ENCODE assay signal across 8 cellular contexts in genomic region chr14:71320734-71321555, GRCh38. TPM values are rescaled to one million over a fixed set of nuclear protein-coding genes. Genes with fewer than 3 reads are reported as not detected.
DNase-seq lines count a peak whose midpoint lies in the region; ATAC-seq and TF ChIP-seq lines count a peak whose summit lies in the region.

No MANE protein-coding gene starts in this region.

- H3K79me1 ChIP-seq in H9 (ENCODE audit: insufficient read depth, low read depth, low read length, poor library complexity, severe bottlenecking), result no peaks in the 10 kb centered on the region

- peak overlapping the region; percentile 92 to 93 for H3K4me3 Mint-ChIP-seq in H9
- peak overlapping the region; percentile 88 for H3K4me3 Mint-ChIP-seq in activated CD4-positive, alpha-beta memory T cell treated with anti-CD3 and anti-CD28 coated beads for 36 hours

- H2AK5ac ChIP-seq in H9 (ENCODE audit: insufficient read length, low read length), result no peak overlapping the region

- peak overlapping the region; percentile 62 for H2BK120ac ChIP-seq in H9 (ENCODE audit: low read depth, low read length, poor library complexity, severe bottlenecking)

- peak; percentile 5 for TF ChIP-seq CTCF in GM10266 (IDR thresholded peaks at IDR 0.05; ENCODE audit: control insufficient read depth, insufficient read depth, low read depth, missing control alignments)
- no peak for TF ChIP-seq CTCF in H9 (conservative IDR thresholded peaks at IDR 0.05)
- TF ChIP-seq CTCF in lower lobe of right lung (IDR thresholded peaks at IDR 0.05), result no peak

- peaks cover 10% of the 10 kb centered on the region for H3K23me2 ChIP-seq in H9 (ENCODE audit: insufficient read length, low read depth, low read length, poor library complexity, severe bottlenecking)

- CTCF ChIA-PET in activated CD4-positive, alpha-beta memory T cell treated with anti-CD3 and anti-CD28 coated beads for 36 hours (lab: Charles Lee), result interaction anchor here (0.7 to 2.4 kb wide), 11 partner anchors 13 to 432 kb away, joined by 3 to 11 read pairs (median 4); no protein-coding TSS in a partner anchor

- H3K9me3 ChIP-seq in H9 (ENCODE audit: control insufficient read depth, low read depth, low read length), result no peaks in the 10 kb centered on the region
- H3K9me3 ChIP-seq in lower lobe of right lung, result no peaks in the 10 kb centered on the region

- no peak overlapping the region for H4K8ac ChIP-seq in H9 (replicated peaks; ENCODE audit: insufficient read length, low read depth, low read length)

- peaks cover 10% of the 10 kb centered on the region; the same call in 1 of the 2 replicates for H3K79me2 ChIP-seq in H9 (ENCODE audit: insufficient read depth, low read length)

- H3K56ac ChIP-seq in H9 (ENCODE audit: insufficient read length, low read depth, low read length), result no peak overlapping the region

- H3K4ac ChIP-seq in H9 (ENCODE audit: low read depth, low read length), result no peak overlapping the region

- H4K91ac ChIP-seq in H9 (ENCODE audit: insufficient read length, low read depth, low read length), result no peak overlapping the region

- H2BK5ac ChIP-seq in H9 (ENCODE audit: insufficient read length, low read length), result no peak overlapping the region

- POLR2A ChIA-PET in activated CD4-positive, alpha-beta memory T cell treated with anti-CD3 and anti-CD28 coated beads for 36 hours (lab: Charles Lee), result interaction anchor here (0.7 to 3.4 kb wide), 13 partner anchors 10 to 271 kb away, joined by 3 to 14 read pairs (median 6); no protein-coding TSS in a partner anchor

- no peaks in the 10 kb centered on the region; the same call in 1 of the 2 replicates for H3K27me3 Mint-ChIP-seq in H9 (ENCODE audit: low read depth)
- no peaks in the 10 kb centered on the region for H3K27me3 Mint-ChIP-seq in activated CD4-positive, alpha-beta memory T cell treated with anti-CD3 and anti-CD28 coated beads for 36 hours

- peaks cover 0 to 1% (median 0%) of the 10 kb centered on the region in 3 experiments; a peak in 2 of 7 replicates for H3K36me3 Mint-ChIP-seq in H9 (ENCODE audit: insufficient read depth in 1 of 3, low read depth in 3 of 3)
- H3K36me3 Mint-ChIP-seq in activated CD4-positive, alpha-beta memory T cell treated with anti-CD3 and anti-CD28 coated beads for 36 hours, result no peaks in the 10 kb centered on the region

- no peak overlapping the region for H3K27ac ChIP-seq in H9 (ENCODE audit: insufficient read length, low read depth, low read length)
- H3K27ac ChIP-seq in lower lobe of right lung, result peak overlapping the region; percentile 98

- peaks cover 42 to 46% of the 10 kb centered on the region in 2 experiments for H3K4me1 Mint-ChIP-seq in H9
- H3K4me1 Mint-ChIP-seq in activated CD4-positive, alpha-beta memory T cell treated with anti-CD3 and anti-CD28 coated beads for 36 hours (ENCODE audit: low read depth), result peaks cover 45% of the 10 kb centered on the region

- no peak overlapping the region for H3K23ac ChIP-seq in H9 (ENCODE audit: insufficient read length, low read depth, low read length)

- ATAC-seq in lower lobe of right lung, result peak; percentile 90 to 91

- H3K18ac ChIP-seq in H9 (ENCODE audit: insufficient read length, low read depth, low read length), result peak overlapping the region; percentile 95

- DNase-seq in GM10266 (ENCODE audit: extremely low spot score) (peak; percentile 64), H9 (peak; percentile 49), NCI-H1105 treated with DMSO at 0.1 percent for 48 hours (lab: John Stamatoyannopoulos, UW) (peak; percentile 50), ecto neural progenitor cell (ENCODE audit: low spot score) (peak; percentile 80), lower lobe of right lung (peak; percentile 81), MV-4-11 (lab: John Stamatoyannopoulos, UW) (no peak)
- DNase-seq in activated CD4-positive, alpha-beta memory T cell treated with anti-CD3 and anti-CD28 coated beads for 36 hours, result peak; percentile 65
- DNase-seq in stimulated activated CD4-positive, alpha-beta T cell treated with anti-CD3 and anti-CD28 coated beads, TNF-alpha, amount 100 ng/mL, for 1 hour (ENCODE audit: low read depth in 3 of 3, low spot score in 1 of 3), result peak in 2 of 3 donors; percentile 27 to 45

- H3K9me3 Mint-ChIP-seq in H9, result no peaks in the 10 kb centered on the region; a peak in 1 of 5 replicates
- H3K9me3 Mint-ChIP-seq in activated CD4-positive, alpha-beta memory T cell treated with anti-CD3 and anti-CD28 coated beads for 36 hours, result no peaks in the 10 kb centered on the region

- H3K27me3 ChIP-seq in H9 (ENCODE audit: insufficient read depth, low read length), result no peaks in the 10 kb centered on the region
- no peaks in the 10 kb centered on the region for H3K27me3 ChIP-seq in lower lobe of right lung (ENCODE audit: low read depth)

- H4K20me1 ChIP-seq in H9 (ENCODE audit: control insufficient read depth, insufficient read depth, insufficient read length), result no peaks in the 10 kb centered on the region

- H3K4me3 ChIP-seq in lower lobe of right lung, result peak overlapping the region; percentile 88

- H3T11ph ChIP-seq in H9 (ENCODE audit: low read length), result no peak overlapping the region

- H3K4me1 ChIP-seq in H9 (ENCODE audit: insufficient read depth, low read length) (peaks cover 15% of the 10 kb centered on the region), lower lobe of right lung (peaks cover 46% of the 10 kb centered on the region)

- H3K9ac ChIP-seq in H9 (ENCODE audit: extremely low read depth, insufficient read length, low read length), result peak overlapping the region; percentile 75

- H2BK20ac ChIP-seq in H9 (ENCODE audit: low read depth, low read length, poor library complexity, severe bottlenecking), result no peak overlapping the region

- no CpG with 5 or more reads among the region's 95 CpGs for WGBS in H9 (ENCODE audit: extremely low coverage, insufficient read length, low lambda C conversion rate)

- H3K4me2 ChIP-seq in H9 (ENCODE audit: insufficient read depth, insufficient read length, low read length), result peak overlapping the region; percentile 99

- H3K36me3 ChIP-seq in lower lobe of right lung, result no peaks in the 10 kb centered on the region

- no peak overlapping the region for H4K5ac ChIP-seq in H9 (ENCODE audit: insufficient read length, low read depth, low read length)

- no peak overlapping the region for H2BK15ac ChIP-seq in H9 (ENCODE audit: low read depth, low read length)

- no peak overlapping the region for H2AFZ ChIP-seq in H9 (ENCODE audit: low read length)

- H2BK12ac ChIP-seq in H9 (ENCODE audit: insufficient read length, low read depth, low read length), result no peak overlapping the region

- intact Hi-C loops in activated CD4-positive, alpha-beta memory T cell treated with anti-CD3 and anti-CD28 coated beads for 36 hours (cut with micrococcal nuclease), result loop anchor here (1.0 to 10.0 kb wide), 10 partner anchors 12 to 512 kb away; partner anchors contain the start of gene MAP3K9
- intact Hi-C loops in lower lobe of right lung (cut with DNase I), result no loop called here

- H3K14ac ChIP-seq in H9 (ENCODE audit: insufficient read depth, low read length), result peak overlapping the region; percentile 97

- peak overlapping the region; percentile 87 to 94 (median 90); a peak in 6 of 7 replicates for H3K27ac Mint-ChIP-seq in H9
- peak overlapping the region; percentile 85 for H3K27ac Mint-ChIP-seq in activated CD4-positive, alpha-beta memory T cell treated with anti-CD3 and anti-CD28 coated beads for 36 hours

RNA-seq across cellular contexts. Expression of gene SIPA1L1, which starts 0.7 kb away (rescaled TPM):
- total RNA-seq in H9 (2021) (70.3 and 73.7 TPM in 2 replicates), lower lobe of right lung (46.8 TPM)
- total RNA-seq in activated CD4-positive, alpha-beta memory T cell treated with anti-CD3 and anti-CD28 coated beads for 36 hours, result 10 to 100 TPM; 64.4 to 64.6 TPM
